In the genomic region with DNA sequence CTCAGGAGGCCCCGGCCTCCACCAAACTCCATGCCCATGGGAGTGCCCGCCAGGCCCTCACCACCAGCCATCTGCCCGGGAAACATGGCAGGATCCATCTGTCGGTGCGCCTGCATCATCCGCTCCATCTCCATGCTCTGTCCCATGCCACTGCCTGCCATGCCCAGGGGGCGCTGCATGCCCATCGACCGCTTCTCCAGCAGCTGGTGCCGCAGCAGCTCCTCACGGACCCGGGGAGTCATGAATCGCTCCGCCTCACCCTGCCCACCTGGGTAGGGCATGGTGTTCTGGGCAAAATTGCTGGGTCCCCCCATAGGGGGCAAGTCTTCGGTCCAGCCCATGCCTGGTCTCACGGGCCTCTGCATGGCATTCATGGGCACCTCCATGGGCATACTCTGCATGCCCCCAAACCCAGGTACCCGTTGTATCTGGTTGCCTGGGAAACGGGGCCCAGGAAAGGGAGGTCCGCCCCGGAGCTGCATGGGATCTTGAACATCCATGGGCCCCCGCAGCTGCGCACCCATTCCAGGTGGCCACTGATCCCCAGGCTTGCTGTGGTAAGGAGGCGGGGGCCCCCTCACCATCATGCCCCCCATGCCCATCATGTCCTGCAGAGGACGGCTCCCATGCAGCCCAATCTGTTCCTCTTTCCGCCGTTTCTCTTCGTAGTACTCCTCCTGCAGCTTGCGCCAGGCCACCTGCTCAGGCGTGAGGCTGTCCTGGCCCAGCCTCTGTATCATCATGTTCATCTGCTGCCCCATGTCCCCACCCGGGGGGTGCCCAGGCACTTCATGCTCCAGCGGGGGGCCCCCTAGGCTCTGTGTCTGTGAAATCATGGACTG, we compare ENCODE assay signal across 1 cellular context.
TF ChIP-seq lines count a peak whose summit lies in the region.

No MANE protein-coding gene starts in this region.

TF ChIP-seq in SK-N-SH, 30 proteins besides CTCF, POLR2A, EP300 and RAD21:
- TF ChIP-seq REST (IDR thresholded peaks at IDR 0.05; ENCODE audit: low read depth, low read length): no peak
- no peak for TF ChIP-seq YY1 (IDR thresholded peaks at IDR 0.05; ENCODE audit: low read depth)
- TF ChIP-seq MXI1 (IDR thresholded peaks at IDR 0.05; ENCODE audit: low read depth, low read length): no peak
- TF ChIP-seq GABPA (IDR thresholded peaks at IDR 0.05; ENCODE audit: low read depth): no peak
- TF ChIP-seq PBX3 (IDR thresholded peaks at IDR 0.05): no peak
- no peak for TF ChIP-seq ZBTB33 (IDR thresholded peaks at IDR 0.05; ENCODE audit: borderline replicate concordance, low read depth)
- no peak for TF ChIP-seq TAF1 (IDR thresholded peaks at IDR 0.05; ENCODE audit: borderline replicate concordance, low read depth, low read length)
